In genomic region chr11:406796-407650, GRCh38 we compare ENCODE assay signal across 9 cellular contexts. TPM values are rescaled to one million over a fixed set of nuclear protein-coding genes. Genes with fewer than 3 reads are reported as not detected.
DNase-seq lines count a peak whose midpoint lies in the region; ATAC-seq and TF ChIP-seq lines count a peak whose summit lies in the region.
"Had no signal": no experiment of that assay in that cellular context is flagged by ENCODE, and none has a peak within 500 bp of the region (broad histone marks: within the 10 kb centered on the region; RNA-seq: fewer than 3 reads in every experiment).

No MANE protein-coding gene starts in this region.

- H3K36me3 ChIP-seq in GM06990 (ENCODE audit: control insufficient read depth, insufficient read depth, low read length) = no peaks in the 10 kb centered on the region
- H3K36me3 ChIP-seq in effector memory CD4-positive, alpha-beta T cell (ENCODE audit: control insufficient read depth, insufficient read depth, low read length) = peaks cover 14% of the 10 kb centered on the region
- H3K36me3 ChIP-seq in mesenchymal stem cell (ENCODE audit: control insufficient read depth in 1 of 2, insufficient read depth in 2 of 2, low read depth in 1 of 2, low read length in 2 of 2) = peaks cover 0 to 31% of the 10 kb centered on the region in 2 experiments

- H3K9me3 Mint-ChIP-seq in activated CD4-positive, alpha-beta memory T cell treated with anti-CD3 and anti-CD28 coated beads for 36 hours = no peaks in the 10 kb centered on the region

- H3K27ac Mint-ChIP-seq in activated CD4-positive, alpha-beta memory T cell treated with anti-CD3 and anti-CD28 coated beads for 36 hours = no peak overlapping the region

- H2AFZ ChIP-seq in mesenchymal stem cell (ENCODE audit: low read depth, low read length) = peak overlapping the region; percentile 83

- H3K4me1 ChIP-seq in effector memory CD4-positive, alpha-beta T cell (ENCODE audit: control insufficient read depth, insufficient read depth, low read length, poor library complexity, severe bottlenecking) = peaks cover 19% of the 10 kb centered on the region
- H3K4me1 ChIP-seq in mesenchymal stem cell (ENCODE audit: control insufficient read depth, insufficient read depth, low read depth, low read length) = peaks cover 49% of the 10 kb centered on the region

- CTCF ChIA-PET in activated CD4-positive, alpha-beta memory T cell treated with anti-CD3 and anti-CD28 coated beads for 36 hours (lab: Charles Lee) = interaction anchor here (0.7 to 6.5 kb wide), 11 partner anchors 9 to 200 kb away, joined by 3 to 49 read pairs (median 3); partner anchors contain the start of genes BET1L, PTDSS2 and RIC8A

- no peaks in the 10 kb centered on the region for H3K36me3 Mint-ChIP-seq in activated CD4-positive, alpha-beta memory T cell treated with anti-CD3 and anti-CD28 coated beads for 36 hours

- WGBS in mesenchymal stem cell = 16% methylated on average over 37 of the region's 91 CpGs

- POLR2A ChIA-PET in activated CD4-positive, alpha-beta memory T cell treated with anti-CD3 and anti-CD28 coated beads for 36 hours (lab: Charles Lee) = interaction anchor here (0.8 to 2.5 kb wide), 7 partner anchors 10 to 170 kb away, joined by 3 to 16 read pairs (median 5); partner anchors contain the start of genes PSMD13 and PTDSS2

- H3K27me3 ChIP-seq in GM06990 (replicated peaks; ENCODE audit: control insufficient read depth, insufficient read depth, low read length) (no peaks in the 10 kb centered on the region), mesenchymal stem cell (ENCODE audit: control insufficient read depth in 1 of 2, insufficient read depth in 1 of 2, low read length in 2 of 2) (peaks cover 0 to 7% of the 10 kb centered on the region in 2 experiments)
- H3K27me3 ChIP-seq in effector memory CD4-positive, alpha-beta T cell (replicated peaks; ENCODE audit: control insufficient read depth, insufficient read depth, low read length, poor library complexity, severe bottlenecking) = no peaks in the 10 kb centered on the region

- peak overlapping the region; percentile 86 for H4K8ac ChIP-seq in mesenchymal stem cell (ENCODE audit: low read length)

- peak; percentile 31 for TF ChIP-seq CTCF in GM06990 (IDR thresholded peaks at IDR 0.05; ENCODE audit: insufficient read depth, low read length, poor library complexity, severe bottlenecking)

- H4K91ac ChIP-seq in mesenchymal stem cell (ENCODE audit: low read length) = peak overlapping the region; percentile 86

- intact Hi-C loops in activated CD4-positive, alpha-beta memory T cell treated with anti-CD3 and anti-CD28 coated beads for 36 hours (cut with micrococcal nuclease) = loop anchor here (2.0 kb wide), 3 partner anchors 42 to 170 kb away; partner anchors contain the start of genes PSMD13, RNH1 and SIRT3

- H3K4ac ChIP-seq in mesenchymal stem cell (ENCODE audit: low read depth in 1 of 2, low read length in 2 of 2) = peak overlapping the region; percentile 70 to 79

- H3K4me3 Mint-ChIP-seq in activated CD4-positive, alpha-beta memory T cell treated with anti-CD3 and anti-CD28 coated beads for 36 hours = peak overlapping the region; percentile 46

- H2BK5ac ChIP-seq in mesenchymal stem cell (ENCODE audit: low read depth, low read length, poor library complexity, severe bottlenecking) = no peak overlapping the region

- ATAC-seq in HG02610 (IDR thresholded peaks at IDR 0.05; ENCODE audit: unreplicated experiment) = peak; percentile 47

- peak overlapping the region; percentile 43 for H2BK120ac ChIP-seq in mesenchymal stem cell (ENCODE audit: low read depth, low read length)

- H3K9ac ChIP-seq in mesenchymal stem cell (ENCODE audit: low read length) = peak overlapping the region; percentile 72

- H3K4me2 ChIP-seq in mesenchymal stem cell (ENCODE audit: low read length, poor library complexity, severe bottlenecking) = peak overlapping the region; percentile 87

- H3K18ac ChIP-seq in mesenchymal stem cell (ENCODE audit: low read depth in 1 of 2, low read length in 2 of 2) = peak overlapping the region; percentile 88 to 94

- H3K9me3 ChIP-seq in effector memory CD4-positive, alpha-beta T cell (ENCODE audit: control insufficient read depth, low read length) = no peaks in the 10 kb centered on the region
- no peaks in the 10 kb centered on the region for H3K9me3 ChIP-seq in mesenchymal stem cell (ENCODE audit: control insufficient read depth, low read length)

- peaks cover 4% of the 10 kb centered on the region for H3K79me1 ChIP-seq in mesenchymal stem cell (replicated peaks; ENCODE audit: low read length, poor library complexity, severe bottlenecking)

- H2BK12ac ChIP-seq in mesenchymal stem cell (ENCODE audit: low read length in 2 of 2) = peak overlapping the region in 1 of 2 experiments; percentile 90

- H3K4me3 ChIP-seq in GM06990 (replicated peaks; ENCODE audit: low read depth, low read length) (peak overlapping the region; percentile 51), mesenchymal stem cell (ENCODE audit: insufficient read depth in 1 of 2, low read depth in 1 of 2, low read length in 2 of 2) (peak overlapping the region; percentile 67 to 82)
- H3K4me3 ChIP-seq in effector memory CD4-positive, alpha-beta T cell (ENCODE audit: insufficient read depth, low read depth, low read length, poor library complexity, severe bottlenecking) = peak overlapping the region; percentile 32

- DNase-seq in GM06990 (ENCODE audit: extremely low read depth, insufficient read length) (peak; percentile 93), NCI-H226 (peak; percentile 89), mesenchymal stem cell (peak; percentile 72), occipital lobe (lab: John Stamatoyannopoulos, UW) (no peak)
- DNase-seq in activated CD4-positive, alpha-beta memory T cell treated with anti-CD3 and anti-CD28 coated beads for 36 hours = peak; percentile 94
- DNase-seq in effector memory CD4-positive, alpha-beta T cell = peak; percentile 91 to 97 (median 93)
- DNase-seq in stimulated activated CD8-positive, alpha-beta memory T cell treated with anti-CD3 and anti-CD28 coated beads, Interleukin-15, amount 100 ng/mL, for 48 hours (ENCODE audit: low read depth in 2 of 2) = peak; percentile 91 to 92

- H2BK15ac ChIP-seq in mesenchymal stem cell (ENCODE audit: low read depth, poor library complexity, severe bottlenecking) = peak overlapping the region; percentile 93

- H2AK5ac ChIP-seq in mesenchymal stem cell (ENCODE audit: low read length, severe bottlenecking) = peak overlapping the region; percentile 78

- peak overlapping the region; percentile 71 for H3K27ac ChIP-seq in effector memory CD4-positive, alpha-beta T cell (ENCODE audit: insufficient read depth, low read length, poor library complexity, severe bottlenecking)
- H3K27ac ChIP-seq in mesenchymal stem cell (ENCODE audit: low read length, poor library complexity, severe bottlenecking) = no peak overlapping the region

- H3K14ac ChIP-seq in mesenchymal stem cell (ENCODE audit: low read length in 2 of 2) = peak overlapping the region in 1 of 2 experiments; percentile 84

- H3K23ac ChIP-seq in mesenchymal stem cell (ENCODE audit: low read length in 2 of 2) = no peak overlapping the region

- H3K27me3 Mint-ChIP-seq in activated CD4-positive, alpha-beta memory T cell treated with anti-CD3 and anti-CD28 coated beads for 36 hours = no peaks in the 10 kb centered on the region

- peaks cover 5% of the 10 kb centered on the region for H3K4me1 Mint-ChIP-seq in activated CD4-positive, alpha-beta memory T cell treated with anti-CD3 and anti-CD28 coated beads for 36 hours (ENCODE audit: low read depth)

RNA-seq across cellular contexts. Expression of gene SIGIRR, which starts 7.8 kb away (rescaled TPM):
- total RNA-seq in activated CD4-positive, alpha-beta memory T cell treated with anti-CD3 and anti-CD28 coated beads for 36 hours = 10 to 100 TPM; 55.0 to 57.2 TPM
- polyA plus RNA-seq in mesenchymal stem cell (2013, experiment 1 of 2) = 36.5 TPM
- polyA plus RNA-seq in mesenchymal stem cell (2013, experiment 2 of 2) = 37.3 TPM
- total RNA-seq in occipital lobe = 14.8 TPM

RNA-seq across cellular contexts. Expression of gene PKP3, which starts 13.0 kb away (rescaled TPM):
- total RNA-seq in activated CD4-positive, alpha-beta memory T cell treated with anti-CD3 and anti-CD28 coated beads for 36 hours = under 1 TPM in 1 of 2 experiments, not detected in 1; 0.40 TPM
- 2.0 TPM for polyA plus RNA-seq in mesenchymal stem cell (2013, experiment 1 of 2)
- 1.4 TPM for polyA plus RNA-seq in mesenchymal stem cell (2013, experiment 2 of 2)
- total RNA-seq in occipital lobe = under 0.01 TPM
- polyA plus RNA-seq: neural cell had no signal

RNA-seq across cellular contexts. Expression of gene ANO9, which starts 34.8 kb away (rescaled TPM):
- 10 to 100 TPM; 41.7 to 45.6 TPM for total RNA-seq in activated CD4-positive, alpha-beta memory T cell treated with anti-CD3 and anti-CD28 coated beads for 36 hours
- polyA plus RNA-seq in mesenchymal stem cell (2013, experiment 1 of 2) = not detected
- polyA plus RNA-seq in mesenchymal stem cell (2013, experiment 2 of 2) = 0.01 TPM
- total RNA-seq in occipital lobe = not detected
- polyA plus RNA-seq: neural cell had no signal

RNA-seq across cellular contexts. Expression of gene B4GALNT4, which starts 37.7 kb away (rescaled TPM):
- total RNA-seq in activated CD4-positive, alpha-beta memory T cell treated with anti-CD3 and anti-CD28 coated beads for 36 hours = 1 to 10 TPM; 2.1 to 4.0 TPM
- polyA plus RNA-seq in mesenchymal stem cell (2013, experiment 1 of 2) = 17.0 TPM
- polyA plus RNA-seq in mesenchymal stem cell (2013, experiment 2 of 2) = 15.3 TPM
- 99.5 TPM for total RNA-seq in occipital lobe

RNA-seq across cellular contexts. Expression of gene PTDSS2, which starts 43.1 kb away (rescaled TPM):
- total RNA-seq in activated CD4-positive, alpha-beta memory T cell treated with anti-CD3 and anti-CD28 coated beads for 36 hours = 10 to 100 TPM; 15.0 to 16.7 TPM
- polyA plus RNA-seq in mesenchymal stem cell (2013, experiment 1 of 2) = 25.0 TPM
- polyA plus RNA-seq in mesenchymal stem cell (2013, experiment 2 of 2) = 26.7 TPM
- 21.8 TPM for total RNA-seq in occipital lobe

Comparison
In these comparisons a context has a peak if more than half of its experiments do, and no peak if none do; other contexts are left out.
1. RNA of gene ANO9, which starts 34.8 kb away (total RNA-seq): 41.7 to 45.6 TPM in activated CD4-positive, alpha-beta memory T cell treated with anti-CD3 and anti-CD28 coated beads for 36 hours; not detected in occipital lobe (single experiment); every median in the first group is over 10 times any median in the second.
2. Peak in every context shown above with its lines, with median percentiles within 50 percentile points of each other: H3K4me3 ChIP-seq.